ENCODE assay signal across 11 cellular contexts in the genomic region with DNA sequence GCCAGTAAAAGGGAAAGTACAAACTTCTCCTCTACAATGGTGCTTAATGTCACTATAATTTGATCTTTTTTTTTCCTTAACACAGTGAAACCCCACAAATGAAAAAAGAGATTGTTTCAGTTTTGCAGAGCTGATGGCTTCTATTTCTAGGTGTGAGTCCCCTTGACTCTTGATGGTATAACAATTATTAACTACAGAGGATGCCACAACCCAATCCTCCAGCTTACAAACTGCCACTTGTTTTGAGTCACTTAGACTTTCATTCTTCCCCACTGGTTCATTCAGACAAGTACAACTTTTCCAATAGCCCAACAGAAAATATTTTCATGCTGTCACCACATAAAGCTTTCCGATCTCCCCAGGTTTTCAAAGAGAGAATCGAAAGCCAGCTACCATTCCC.
"Had no signal": no experiment of that assay in that cellular context is flagged by ENCODE, and none has a peak within 500 bp of the region (broad histone marks: within the 10 kb centered on the region; RNA-seq: fewer than 3 reads in every experiment).

No MANE protein-coding gene starts in this region.

- H3K9me3 ChIP-seq: thyroid gland, uterus had no signal

- H3K36me3 ChIP-seq: ascending aorta, esophagus muscularis mucosa, thyroid gland, uterus had no signal

- H3K27ac ChIP-seq: ascending aorta, esophagus muscularis mucosa, thyroid gland, uterus, VCaP had no signal

- H3K4me3 Mint-ChIP-seq: activated CD4-positive, alpha-beta memory T cell treated with anti-CD3 and anti-CD28 coated beads, Interleukin-2, amount 10 ng/mL, durations not matched to agents 7 days and 5 days; activated naive CD8-positive, alpha-beta T cell treated with anti-CD3 and anti-CD28 coated beads, Interleukin-2, amount 10 ng/mL, durations not matched to agents 7 days and 5 days; activated T-cell treated with anti-CD3 and anti-CD28 coated beads, Interleukin-2, amount 50 U/mL, for 72 hours; naive thymus-derived CD8-positive, alpha-beta T cell had no signal

- H3K4me1 Mint-ChIP-seq: activated CD4-positive, alpha-beta memory T cell treated with anti-CD3 and anti-CD28 coated beads, Interleukin-2, amount 10 ng/mL, durations not matched to agents 7 days and 5 days; activated naive CD8-positive, alpha-beta T cell treated with anti-CD3 and anti-CD28 coated beads, Interleukin-2, amount 10 ng/mL, durations not matched to agents 7 days and 5 days; naive thymus-derived CD8-positive, alpha-beta T cell had no signal

- H3K36me3 Mint-ChIP-seq: activated naive CD8-positive, alpha-beta T cell treated with anti-CD3 and anti-CD28 coated beads, Interleukin-2, amount 10 ng/mL, durations not matched to agents 7 days and 5 days had no signal

- ATAC-seq: activated T-cell treated with anti-CD3 and anti-CD28 coated beads, Interleukin-2, amount 50 U/mL, for 72 hours; naive thymus-derived CD8-positive, alpha-beta T cell; right cardiac atrium had no signal

- DNase-seq: activated CD4-positive, alpha-beta memory T cell treated with anti-CD3 and anti-CD28 coated beads, Interleukin-2, amount 10 ng/mL, durations not matched to agents 7 days and 5 days; activated naive CD8-positive, alpha-beta T cell treated with anti-CD3 and anti-CD28 coated beads, Interleukin-2, amount 10 ng/mL, durations not matched to agents 7 days and 5 days; activated T-cell treated with anti-CD3 and anti-CD28 coated beads, Interleukin-2, amount 50 U/mL, for 72 hours; naive thymus-derived CD8-positive, alpha-beta T cell; right cardiac atrium; thyroid gland; uterus had no signal

- H3K27me3 ChIP-seq: ascending aorta, esophagus muscularis mucosa, thyroid gland, uterus had no signal

- H3K4me3 ChIP-seq: ascending aorta, esophagus muscularis mucosa, smooth muscle cell, thyroid gland, uterus had no signal

- H3K27me3 Mint-ChIP-seq: activated CD4-positive, alpha-beta memory T cell treated with anti-CD3 and anti-CD28 coated beads, Interleukin-2, amount 10 ng/mL, durations not matched to agents 7 days and 5 days; activated naive CD8-positive, alpha-beta T cell treated with anti-CD3 and anti-CD28 coated beads, Interleukin-2, amount 10 ng/mL, durations not matched to agents 7 days and 5 days; naive thymus-derived CD8-positive, alpha-beta T cell had no signal

- H3K27ac Mint-ChIP-seq: activated CD4-positive, alpha-beta memory T cell treated with anti-CD3 and anti-CD28 coated beads, Interleukin-2, amount 10 ng/mL, durations not matched to agents 7 days and 5 days; activated naive CD8-positive, alpha-beta T cell treated with anti-CD3 and anti-CD28 coated beads, Interleukin-2, amount 10 ng/mL, durations not matched to agents 7 days and 5 days; activated T-cell treated with anti-CD3 and anti-CD28 coated beads, Interleukin-2, amount 50 U/mL, for 72 hours; naive thymus-derived CD8-positive, alpha-beta T cell had no signal

- H3K4me1 ChIP-seq: ascending aorta, esophagus muscularis mucosa, thyroid gland, uterus had no signal
